In genomic region chr11:120675171-120675570, GRCh38 we compare ENCODE assay signal across 19 cellular contexts.
A peak's percentile ranks its signal among the peaks of the same experiment; 100 is the strongest.
DNase-seq lines count a peak whose midpoint lies in the region; FAIRE-seq lines count a peak whose summit lies in the region.
"Had no signal": no experiment of that assay in that cellular context is flagged by ENCODE, and none has a peak within 500 bp of the region (broad histone marks: within the 10 kb centered on the region; RNA-seq: fewer than 3 reads in every experiment).

No MANE protein-coding gene starts in this region.

- peak; percentile 57 for DNase-seq in NCI-H1436 (lab: John Stamatoyannopoulos, UW)
- DNase-seq in NCI-H1436 treated with DMSO at 0.1 percent for 48 hours (lab: John Stamatoyannopoulos, UW): no peak
- peak; percentile 11 for DNase-seq in RCC 7860 (ENCODE audit: low spot score)
- DNase-seq in glomerular visceral epithelial cell (ENCODE audit: extremely low spot score): peak; percentile 67
- DNase-seq in small intestine: peak; percentile 79
- DNase-seq in T1000 (lab: John Stamatoyannopoulos, UW): no peak
- DNase-seq in H7: no peak
- no peak for DNase-seq in cerebellum (ENCODE audit: low spot score)
- DNase-seq: CD8-positive, alpha-beta T cell; DND-41; GDM1; HCEC 1CT; NCI-H1417 treated with DMSO at 0.1 percent for 48 hours; NCI-H2029 treated with DMSO at 0.1 percent for 48 hours; NCI-H524 treated with DMSO at 0.1 percent for 48 hours had no signal

- no peak overlapping the region for H3K27ac ChIP-seq in small intestine (ENCODE audit: low read depth in 1 of 2, low read length in 1 of 2)
- H3K27ac ChIP-seq: 22Rv1, SJSA1 had no signal

- H3K4me3 ChIP-seq in small intestine (ENCODE audit: low read depth in 1 of 2, low read length in 2 of 2) (no peak overlapping the region), H7 (ENCODE audit: insufficient read depth, low read depth, low read length) (no peak overlapping the region)
- H3K4me3 ChIP-seq: GM12878, SJSA1 had no signal

- FAIRE-seq in RCC 7860 (lab: Jason Lieb, UNC) (no peak), small intestine (lab: Jason Lieb, UNC) (no peak)
- FAIRE-seq: D721Med, GM12878 had no signal

- H3K27me3 ChIP-seq in small intestine (ENCODE audit: control insufficient read depth in 2 of 2, insufficient read depth in 2 of 2, low read length in 2 of 2) (no peaks in the 10 kb centered on the region), H7 (ENCODE audit: control insufficient read depth, insufficient read depth, low read length) (no peaks in the 10 kb centered on the region)
- H3K27me3 ChIP-seq: SJSA1 had no signal

- H3K4me1 ChIP-seq in small intestine (ENCODE audit: control insufficient read depth in 2 of 2, insufficient read depth in 1 of 2, low read depth in 1 of 2, low read length in 1 of 2): peaks cover 2% of the 10 kb centered on the region in 2 donors
- H3K4me1 ChIP-seq: SJSA1 had no signal

- H3K9me3 ChIP-seq in small intestine (ENCODE audit: control insufficient read depth, low read depth): no peaks in the 10 kb centered on the region
- H3K9me3 ChIP-seq: SJSA1 had no signal

- 16 to 53% (median 29%) methylated on average over 1 of the region's 1 CpG for WGBS in small intestine, 3 donors

- no peaks in the 10 kb centered on the region for H3K36me3 ChIP-seq in small intestine (ENCODE audit: control insufficient read depth in 2 of 2, insufficient read depth in 2 of 2, low read length in 2 of 2)
- H3K36me3 ChIP-seq in H7 (replicated peaks; ENCODE audit: control insufficient read depth, insufficient read depth, low read length): no peaks in the 10 kb centered on the region
- H3K36me3 ChIP-seq: SJSA1 had no signal

Comparison
In these comparisons a context has a peak if more than half of its experiments do, and no peak if none do; other contexts are left out.
1. DNase-seq: peak in NCI-H1436 (single experiment), RCC 7860 (single experiment), glomerular visceral epithelial cell (single experiment) and small intestine (single experiment); none in NCI-H1436 treated with DMSO at 0.1 percent for 48 hours (single experiment), T1000 (single experiment), H7 (single experiment) and cerebellum (single experiment).